Comparison of ENCODE assay signal across 11 cellular contexts in genomic region chr11:119730347-119730613, GRCh38. TPM values are rescaled to one million over a fixed set of nuclear protein-coding genes. Genes with fewer than 3 reads are reported as not detected.
DNase-seq lines count a peak whose midpoint lies in the region; ATAC-seq and TF ChIP-seq lines count a peak whose summit lies in the region.
"Had no signal": no experiment of that assay in that cellular context is flagged by ENCODE, and none has a peak within 500 bp of the region (broad histone marks: within the 10 kb centered on the region; RNA-seq: fewer than 3 reads in every experiment).

No MANE protein-coding gene starts in this region.

- H3K4me3 ChIP-seq in BLaER1 (peak overlapping the region; percentile 84; the same call in 1 of the 2 replicates), MM.1S (ENCODE audit: low read length) (0 out of 2 replicates have a peak overlapping the region, but pooled peaks have one; percentile 86), neural progenitor cell (peak overlapping the region; percentile 99)

- H3K36me3 ChIP-seq in BLaER1 (no peaks in the 10 kb centered on the region), MM.1S (replicated peaks; ENCODE audit: insufficient read depth, low read length) (no peaks in the 10 kb centered on the region), neural progenitor cell (no peaks in the 10 kb centered on the region)
- H3K36me3 ChIP-seq: cardiac muscle cell had no signal

- H3K9me3 ChIP-seq in BLaER1 = no peaks in the 10 kb centered on the region
- H3K9me3 ChIP-seq in MM.1S (replicated peaks; ENCODE audit: insufficient read depth, low read length) = no peaks in the 10 kb centered on the region
- H3K9me3 ChIP-seq in neural progenitor cell (ENCODE audit: low read depth) = no peaks in the 10 kb centered on the region

- peaks cover 32% of the 10 kb centered on the region for H3K79me2 ChIP-seq in MM.1S (ENCODE audit: low read length)
- H3K79me2 ChIP-seq in neural progenitor cell (ENCODE audit: low read depth) = peaks cover 35% of the 10 kb centered on the region

- H3K4me1 Mint-ChIP-seq in endothelial cell (ENCODE audit: unreplicated experiment) (peaks cover 29% of the 10 kb centered on the region), neural progenitor cell (peaks cover 36% of the 10 kb centered on the region)

- H2AFZ ChIP-seq in MM.1S (ENCODE audit: low read length) = no peak overlapping the region
- H2AFZ ChIP-seq in neural progenitor cell (replicated peaks) = peak overlapping the region; percentile 64

- TF ChIP-seq CTCF in MM.1S (IDR thresholded peaks at IDR 0.05; ENCODE audit: low read length) = no peak
- no peak for TF ChIP-seq CTCF in endothelial cell (IDR thresholded peaks at IDR 0.05; ENCODE audit: unreplicated experiment)
- TF ChIP-seq CTCF in neural progenitor cell (IDR thresholded peaks at IDR 0.05) = no peak

- peaks cover 4% of the 10 kb centered on the region for H3K27me3 Mint-ChIP-seq in endothelial cell (ENCODE audit: unreplicated experiment)
- no peaks in the 10 kb centered on the region for H3K27me3 Mint-ChIP-seq in neural progenitor cell (ENCODE audit: insufficient read depth, low read depth)

- H3F3A ChIP-seq in MM.1S (ENCODE audit: insufficient read depth, low read length) (no peaks in the 10 kb centered on the region), neural progenitor cell (ENCODE audit: low read depth) (peaks cover 25% of the 10 kb centered on the region)

- H3K4me1 ChIP-seq in BLaER1 (peaks cover 40% of the 10 kb centered on the region), MM.1S (ENCODE audit: low read length) (peaks cover 11% of the 10 kb centered on the region; the same call in 1 of the 2 replicates), neural progenitor cell (peaks cover 26% of the 10 kb centered on the region)

- 0 out of 2 replicates have a peak overlapping the region, but pooled peaks have one; percentile 86 for H3K9ac ChIP-seq in BLaER1
- no peak overlapping the region for H3K9ac ChIP-seq in MM.1S (ENCODE audit: low read length)
- H3K9ac ChIP-seq in neural progenitor cell = no peak overlapping the region
- H3K9ac ChIP-seq: KMS-11 had no signal

- no peaks in the 10 kb centered on the region for H3K9me3 Mint-ChIP-seq in endothelial cell (ENCODE audit: unreplicated experiment)
- H3K9me3 Mint-ChIP-seq in neural progenitor cell = no peaks in the 10 kb centered on the region

- H3K27ac Mint-ChIP-seq in endothelial cell (ENCODE audit: unreplicated experiment) (no peak overlapping the region), neural progenitor cell (peak overlapping the region; percentile 60)

- peaks cover 23% of the 10 kb centered on the region; the same call in 1 of the 2 replicates for H3K27me3 ChIP-seq in BLaER1
- H3K27me3 ChIP-seq in MM.1S (replicated peaks; ENCODE audit: insufficient read depth, low read length) = peaks cover 5% of the 10 kb centered on the region
- H3K27me3 ChIP-seq in neural progenitor cell = no peaks in the 10 kb centered on the region
- H3K27me3 ChIP-seq: cardiac muscle cell had no signal

- H4K20me1 ChIP-seq in BLaER1 (peaks cover 31% of the 10 kb centered on the region), MM.1S (ENCODE audit: insufficient read depth, low read length) (0 out of 2 replicates have a peak, but pooled peaks cover 4% of the 10 kb centered on the region), neural progenitor cell (ENCODE audit: low read depth) (peaks cover 25% of the 10 kb centered on the region)

- no peak for ATAC-seq in HG02840 (IDR thresholded peaks at IDR 0.05; ENCODE audit: low FRiP score, unreplicated experiment)

- H3K9me2 ChIP-seq in MM.1S (replicated peaks; ENCODE audit: insufficient read depth, low read length) = no peaks in the 10 kb centered on the region

- DNase-seq in MM.1S (no peak), endothelial cell (ENCODE audit: low spot score) (no peak), neural progenitor cell (ENCODE audit: low spot score) (no peak), NCI-H1417 treated with DMSO at 0.1 percent for 48 hours (lab: John Stamatoyannopoulos, UW) (no peak), NCI-H1436 (lab: John Stamatoyannopoulos, UW) (no peak), NCI-H2196 treated with DMSO at 0.1 percent for 48 hours (lab: John Stamatoyannopoulos, UW; ENCODE audit: unreplicated experiment) (no peak)

- H3K36me3 Mint-ChIP-seq in endothelial cell (ENCODE audit: low read depth, unreplicated experiment) = no peaks in the 10 kb centered on the region
- H3K36me3 Mint-ChIP-seq in neural progenitor cell = no peaks in the 10 kb centered on the region

- H3K27ac ChIP-seq in BLaER1 = no peak overlapping the region
- H3K27ac ChIP-seq in MM.1S (ENCODE audit: low read length) = no peak overlapping the region
- no peak overlapping the region for H3K27ac ChIP-seq in neural progenitor cell
- H3K27ac ChIP-seq: cardiac muscle cell, KMS-11, SK-N-MC had no signal

- H3K4me2 ChIP-seq in BLaER1 (peak overlapping the region; percentile 99), MM.1S (ENCODE audit: low read depth, low read length) (peak overlapping the region; percentile 97; the same call in 1 of the 2 replicates), neural progenitor cell (peak overlapping the region; percentile 97)

- peak overlapping the region; percentile 85 for H3K4me3 Mint-ChIP-seq in endothelial cell (ENCODE audit: unreplicated experiment)
- H3K4me3 Mint-ChIP-seq in neural progenitor cell = peak overlapping the region; percentile 86

RNA-seq across cellular contexts. Expression of gene NECTIN1, which starts 1.3 kb away (rescaled TPM):
- total RNA-seq in endothelial cell (ENCODE audit: unreplicated experiment) = 17.9 TPM
- total RNA-seq in neural progenitor cell (ENCODE audit: low replicate concordance) = 19.5 and 27.4 TPM in 2 replicates
